27 cellular contexts compared by ENCODE assay signal in genomic region chr16:2737238-2737605, GRCh38. TPM values are rescaled to one million over a fixed set of nuclear protein-coding genes. Genes with fewer than 3 reads are reported as not detected.
"Had no signal": no experiment of that assay in that cellular context is flagged by ENCODE, and none has a peak within 500 bp of the region (broad histone marks: within the 10 kb centered on the region; RNA-seq: fewer than 3 reads in every experiment).

No MANE protein-coding gene starts in this region.

- DNase-seq: effector memory CD8-positive, alpha-beta T cell; foreskin fibroblast; gastrocnemius medialis; head of caudate nucleus; kidney glomerular epithelial cell; left colon; left ventricle myocardium inferior; lower lobe of right lung; natural killer cell; stimulated activated CD4-positive, alpha-beta T cell treated with anti-CD3 and anti-CD28 coated beads, Interleukin-4, amount 100 ng/mL, for 4 hours; stimulated activated naive CD8-positive, alpha-beta T cell treated with anti-CD3 and anti-CD28 coated beads, Interleukin-15, Interleukin-2, amounts not matched to agents 100 U/mL and 50 U/mL, for 24 hours; substantia nigra; testis; tibial artery had no signal

- H3K36me3 ChIP-seq: gastrocnemius medialis, left ventricle myocardium inferior, lower lobe of right lung, prostate gland, right atrium auricular region, tibial artery had no signal

- H3K4me3 Mint-ChIP-seq: effector memory CD8-positive, alpha-beta T cell; natural killer cell; stimulated activated memory B cell treated with anti-CD40 and anti-IgM and Interleukin-4, amounts not matched to agents 10 μg/mL and 1 μg/mL and 100 μg/mL, for 72 hours; type B pancreatic cell had no signal

- H3K36me3 Mint-ChIP-seq: natural killer cell; stimulated activated memory B cell treated with anti-CD40 and anti-IgM and Interleukin-4, amounts not matched to agents 10 μg/mL and 1 μg/mL and 100 μg/mL, for 72 hours; type B pancreatic cell had no signal

- H3K4me3 ChIP-seq: coronary artery, gastrocnemius medialis, left ventricle myocardium inferior, lower lobe of right lung, prostate gland, right atrium auricular region, testis, tibial artery had no signal

- H3K4me1 Mint-ChIP-seq: natural killer cell; stimulated activated memory B cell treated with anti-CD40 and anti-IgM and Interleukin-4, amounts not matched to agents 10 μg/mL and 1 μg/mL and 100 μg/mL, for 72 hours had no signal

- H3K27me3 ChIP-seq: right atrium auricular region, testis had no signal

- H3K9me3 ChIP-seq: gastrocnemius medialis, left ventricle myocardium inferior, lower lobe of right lung, prostate gland, right atrium auricular region, testis, tibial artery had no signal

- H3K27ac ChIP-seq: coronary artery, gastrocnemius medialis, left ventricle myocardium inferior, lower lobe of right lung, prostate gland, right atrium auricular region, testis, tibial artery had no signal

- H3K27me3 Mint-ChIP-seq: type B pancreatic cell had no signal

- H3K4me1 ChIP-seq: gastrocnemius medialis, left ventricle myocardium inferior, lower lobe of right lung, prostate gland, right atrium auricular region, testis, tibial artery had no signal

- H3K27ac Mint-ChIP-seq: effector memory CD8-positive, alpha-beta T cell; natural killer cell; stimulated activated memory B cell treated with anti-CD40 and anti-IgM and Interleukin-4, amounts not matched to agents 10 μg/mL and 1 μg/mL and 100 μg/mL, for 72 hours; type B pancreatic cell had no signal

- H3K9me3 Mint-ChIP-seq: effector memory CD8-positive, alpha-beta T cell; natural killer cell; stimulated activated memory B cell treated with anti-CD40 and anti-IgM and Interleukin-4, amounts not matched to agents 10 μg/mL and 1 μg/mL and 100 μg/mL, for 72 hours; type B pancreatic cell had no signal

RNA-seq across cellular contexts. Expression of gene PRSS33, which starts 50.1 kb away (rescaled TPM):
- total RNA-seq: dermis microvascular lymphatic vessel endothelial cell, gastrocnemius medialis, glomerular endothelial cell, left colon, left ventricle myocardium inferior, lower lobe of right lung, mononuclear cell, osteocyte, prostate gland, right atrium auricular region, sciatic nerve, urinary bladder had no signal
- polyA plus RNA-seq: esophagus, neural cell, urinary bladder had no signal
